ENCODE assay signal across 23 cellular contexts in genomic region chr12:129161511-129161910, GRCh38.
"Had no signal": no experiment of that assay in that cellular context is flagged by ENCODE, and none has a peak within 500 bp of the region (broad histone marks: within the 10 kb centered on the region; RNA-seq: fewer than 3 reads in every experiment).

No MANE protein-coding gene starts in this region.

- DNase-seq: stimulated activated CD4-positive, alpha-beta T cell treated with anti-CD3 and anti-CD28 coated beads, Interleukin-2, amount 100 ng/mL, for 48 hours; stimulated activated CD4-positive, alpha-beta T cell treated with anti-CD3 and anti-CD28 coated beads, Interleukin-4, amount 100 ng/mL, for 1 hour; stimulated activated CD4-positive, alpha-beta T cell treated with anti-CD3 and anti-CD28 coated beads, Interleukin-4, amount 100 ng/mL, for 24 hours; stimulated activated CD4-positive, alpha-beta T cell treated with anti-CD3 and anti-CD28 coated beads, Interleukin-4, amount 100 ng/mL, for 4 hours; stimulated activated CD8-positive, alpha-beta memory T cell treated with anti-CD3 and anti-CD28 coated beads, Interleukin-4, amount 100 ng/mL, for 48 hours; stimulated activated naive B cell treated with anti-CD40 and anti-IgM and Interleukin-4, amounts not matched to agents 10 μg/mL and 1 μg/mL and 100 μg/mL, for 72 hours; stimulated activated naive CD4-positive, alpha-beta T cell; stimulated activated naive CD4-positive, alpha-beta T cell treated with Interleukin-2 at 50 U/mL for 16 hours; stimulated activated naive CD8-positive, alpha-beta T cell treated with anti-CD3 and anti-CD28 coated beads, Interleukin-15, amount 100 ng/mL, for 72 hours; stimulated activated naive CD8-positive, alpha-beta T cell treated with anti-CD3 and anti-CD28 coated beads, Interleukin-15, Interleukin-2, amounts not matched to agents 100 U/mL and 50 U/mL, for 24 hours; stomach; testis; thyroid gland; tibial artery; transverse colon; trophoblast cell; upper lobe of left lung; upper lobe of right lung; uterus had no signal

- H3K36me3 Mint-ChIP-seq: stimulated activated effector memory CD8-positive, alpha-beta T cell treated with anti-CD3 and anti-CD28 coated beads, Interleukin-12 subunit alpha, Interleukin-12 subunit beta, amount 100 ng/mL, for 72 hours; stimulated activated memory B cell treated with anti-CD40 and anti-IgM and Interleukin-4, amounts not matched to agents 10 μg/mL and 1 μg/mL and 100 μg/mL, for 72 hours; stimulated activated naive B cell treated with anti-CD40 and anti-IgM and Interleukin-4, amounts not matched to agents 10 μg/mL and 1 μg/mL and 100 μg/mL, for 72 hours; type B pancreatic cell had no signal

- H3K27ac Mint-ChIP-seq: stimulated activated effector memory CD8-positive, alpha-beta T cell treated with anti-CD3 and anti-CD28 coated beads, Interleukin-12 subunit alpha, Interleukin-12 subunit beta, amount 100 ng/mL, for 72 hours; stimulated activated memory B cell treated with anti-CD40 and anti-IgM and Interleukin-4, amounts not matched to agents 10 μg/mL and 1 μg/mL and 100 μg/mL, for 72 hours; stimulated activated naive B cell treated with anti-CD40 and anti-IgM and Interleukin-4, amounts not matched to agents 10 μg/mL and 1 μg/mL and 100 μg/mL, for 72 hours; stimulated activated naive CD8-positive, alpha-beta T cell treated with anti-CD3 and anti-CD28 coated beads, Interleukin-15, amount 100 ng/mL, for 72 hours; stimulated activated naive CD8-positive, alpha-beta T cell treated with anti-CD3 and anti-CD28 coated beads, Interleukin-15, Interleukin-2, amounts not matched to agents 100 ng/mL and 50 ng/mL, for 24 hours; type B pancreatic cell had no signal

- H3K4me1 Mint-ChIP-seq: stimulated activated effector memory CD8-positive, alpha-beta T cell treated with anti-CD3 and anti-CD28 coated beads, Interleukin-12 subunit alpha, Interleukin-12 subunit beta, amount 100 ng/mL, for 72 hours; stimulated activated memory B cell treated with anti-CD40 and anti-IgM and Interleukin-4, amounts not matched to agents 10 μg/mL and 1 μg/mL and 100 μg/mL, for 72 hours; stimulated activated naive B cell treated with anti-CD40 and anti-IgM and Interleukin-4, amounts not matched to agents 10 μg/mL and 1 μg/mL and 100 μg/mL, for 72 hours; stimulated activated naive CD8-positive, alpha-beta T cell treated with anti-CD3 and anti-CD28 coated beads, Interleukin-15, amount 100 ng/mL, for 72 hours had no signal

- H3K27me3 Mint-ChIP-seq: stimulated activated naive B cell treated with anti-CD40 and anti-IgM and Interleukin-4, amounts not matched to agents 10 μg/mL and 1 μg/mL and 100 μg/mL, for 72 hours; stimulated activated naive CD8-positive, alpha-beta T cell treated with anti-CD3 and anti-CD28 coated beads, Interleukin-15, amount 100 ng/mL, for 72 hours; stimulated activated naive CD8-positive, alpha-beta T cell treated with anti-CD3 and anti-CD28 coated beads, Interleukin-15, Interleukin-2, amounts not matched to agents 100 ng/mL and 50 ng/mL, for 24 hours had no signal

- H3K9me3 Mint-ChIP-seq: type B pancreatic cell had no signal

- ATAC-seq: stimulated activated effector memory CD8-positive, alpha-beta T cell treated with anti-CD3 and anti-CD28 coated beads, Interleukin-12 subunit alpha, Interleukin-12 subunit beta, amount 100 ng/mL, for 72 hours; stimulated activated memory B cell treated with anti-CD40 and anti-IgM and Interleukin-4, amounts not matched to agents 10 μg/mL and 1 μg/mL and 100 μg/mL, for 72 hours; stimulated activated naive B cell treated with anti-CD40 and anti-IgM and Interleukin-4, amounts not matched to agents 10 μg/mL and 1 μg/mL and 100 μg/mL, for 72 hours; stimulated activated naive CD8-positive, alpha-beta T cell treated with anti-CD3 and anti-CD28 coated beads, Interleukin-15, amount 100 ng/mL, for 72 hours; stimulated activated naive CD8-positive, alpha-beta T cell treated with anti-CD3 and anti-CD28 coated beads, Interleukin-15, Interleukin-2, amounts not matched to agents 100 U/mL and 50 U/mL, for 24 hours; upper lobe of right lung had no signal

- H3K4me3 Mint-ChIP-seq: stimulated activated effector memory CD8-positive, alpha-beta T cell treated with anti-CD3 and anti-CD28 coated beads, Interleukin-12 subunit alpha, Interleukin-12 subunit beta, amount 100 ng/mL, for 72 hours; stimulated activated memory B cell treated with anti-CD40 and anti-IgM and Interleukin-4, amounts not matched to agents 10 μg/mL and 1 μg/mL and 100 μg/mL, for 72 hours; stimulated activated naive B cell treated with anti-CD40 and anti-IgM and Interleukin-4, amounts not matched to agents 10 μg/mL and 1 μg/mL and 100 μg/mL, for 72 hours; stimulated activated naive CD8-positive, alpha-beta T cell treated with anti-CD3 and anti-CD28 coated beads, Interleukin-15, amount 100 ng/mL, for 72 hours; stimulated activated naive CD8-positive, alpha-beta T cell treated with anti-CD3 and anti-CD28 coated beads, Interleukin-15, Interleukin-2, amounts not matched to agents 100 ng/mL and 50 ng/mL, for 24 hours; type B pancreatic cell had no signal
